ENCODE assay signal across 10 cellular contexts in genomic region chr17:51435641-51436091, GRCh38.
DNase-seq lines count a peak whose midpoint lies in the region; ATAC-seq and TF ChIP-seq lines count a peak whose summit lies in the region.
"Had no signal": no experiment of that assay in that cellular context is flagged by ENCODE, and none has a peak within 500 bp of the region (broad histone marks: within the 10 kb centered on the region; RNA-seq: fewer than 3 reads in every experiment).

No MANE protein-coding gene starts in this region.

- H3K4me3 ChIP-seq in HCT116 (replicated peaks in 1 of 2; ENCODE audit: low read depth in 1 of 2, low read length in 2 of 2) (no peak overlapping the region), iPS DF 6.9 (ENCODE audit: low read length) (no peak overlapping the region), thyroid gland (replicated peaks in 1 of 3) (no peak overlapping the region)
- H3K4me3 ChIP-seq: tibial nerve had no signal

- H3K9me3 ChIP-seq in HCT116 (ENCODE audit: control insufficient read depth in 1 of 2, insufficient read depth in 1 of 2, low read depth in 1 of 2, low read length in 2 of 2) (no peaks in the 10 kb centered on the region), iPS DF 6.9 (ENCODE audit: control insufficient read depth, insufficient read depth, low read length) (no peaks in the 10 kb centered on the region), thyroid gland (no peaks in the 10 kb centered on the region)
- H3K9me3 ChIP-seq: tibial nerve had no signal

- POLR2A ChIA-PET in HCT116 (lab: Charles Lee) = interaction anchor here (0.6 to 0.9 kb wide), 2 partner anchors 13 to 26 kb away, joined by 3 read pairs; no protein-coding TSS in a partner anchor

- no TSS peak for BruUV-seq in Calu3 (replicated peaks; lab: Mats Ljungman, UMichigan)
- BruUV-seq in HCT116 (replicated peaks; lab: Mats Ljungman, UMichigan) = no TSS peak

- no CpG with 5 or more reads among the region's 5 CpGs for WGBS in iPS DF 6.9 (ENCODE audit: insufficient coverage, insufficient read length)
- 10 to 20% methylated on average over 5 of the region's 5 CpGs for WGBS in thyroid gland, 2 donors

- peak overlapping the region; percentile 21 for H3K27ac Mint-ChIP-seq in Calu3 (ENCODE audit: unreplicated experiment)
- H3K27ac Mint-ChIP-seq in activated T-cell treated with anti-CD3 and anti-CD28 coated beads, Interleukin-2, amount 50 U/mL, for 72 hours = no peak overlapping the region
- H3K27ac Mint-ChIP-seq: IgD-negative memory B cell had no signal

- peak overlapping the region; percentile 95 for H2AFZ ChIP-seq in HCT116 (ENCODE audit: low read depth, low read length, poor library complexity, severe bottlenecking)

- H3K27ac ChIP-seq in HCT116 (ENCODE audit: low read depth, low read length) (no peak overlapping the region), iPS DF 6.9 (ENCODE audit: low read length) (no peak overlapping the region), thyroid gland (peak overlapping the region in 2 of 3 donors; percentile 8 to 31)
- H3K27ac ChIP-seq: tibial nerve had no signal

- no peak for TF ChIP-seq POLR2A in HCT116 (IDR thresholded peaks at IDR 0.05; ENCODE audit: borderline replicate concordance, extremely low read depth, insufficient read depth, insufficient read length)
- TF ChIP-seq POLR2A in thyroid gland (IDR thresholded peaks at IDR 0.05) = no peak

- no peaks in the 10 kb centered on the region for H3K36me3 ChIP-seq in HCT116 (ENCODE audit: control insufficient read depth in 1 of 2, insufficient read depth in 2 of 2, low read length in 2 of 2)
- H3K36me3 ChIP-seq in iPS DF 6.9 (ENCODE audit: control insufficient read depth, insufficient read depth, low read length) = no peaks in the 10 kb centered on the region
- H3K36me3 ChIP-seq in thyroid gland = no peaks in the 10 kb centered on the region
- H3K36me3 ChIP-seq: tibial nerve had no signal

- H3K79me2 ChIP-seq in HCT116 (ENCODE audit: insufficient read depth, low read length) = no peaks in the 10 kb centered on the region

- TF ChIP-seq CTCF in Calu3 (IDR thresholded peaks at IDR 0.05; ENCODE audit: unreplicated experiment) (peak; percentile 58), HCT116 (IDR thresholded peaks at IDR 0.05 in 2 of 3, conservative IDR thresholded peaks at IDR 0.05 in 1 of 3; ENCODE audit: borderline replicate concordance in 1 of 3, insufficient read depth in 1 of 3, low read depth in 2 of 3, low read length in 2 of 3) (peak; percentile 56 to 96 (median 96)), thyroid gland (IDR thresholded peaks at IDR 0.05) (peak; percentile 27 to 66 (median 61))

- intact Hi-C loops in Calu3 (cut with micrococcal nuclease; ENCODE audit: unreplicated experiment) = no loop called here
- intact Hi-C loops in HCT116 (cut with micrococcal nuclease) = no loop called here
- intact Hi-C loops in thyroid gland (cut with DNase I) = no loop called here

- H3K4me1 ChIP-seq in HCT116 (ENCODE audit: control insufficient read depth in 1 of 2, insufficient read depth in 2 of 2, low read length in 2 of 2) (peaks cover 9 to 30% of the 10 kb centered on the region in 2 experiments; a peak in 3 of 4 replicates), iPS DF 6.9 (ENCODE audit: control insufficient read depth, insufficient read depth, low read length) (no peaks in the 10 kb centered on the region), thyroid gland (peaks cover 9 to 27% of the 10 kb centered on the region in 2 donors)
- H3K4me1 ChIP-seq: tibial nerve had no signal

- peaks cover 3% of the 10 kb centered on the region for H3K9me3 Mint-ChIP-seq in Calu3 (ENCODE audit: low read depth, unreplicated experiment)
- H3K9me3 Mint-ChIP-seq in activated T-cell treated with anti-CD3 and anti-CD28 coated beads, Interleukin-2, amount 50 U/mL, for 72 hours = no peaks in the 10 kb centered on the region
- H3K9me3 Mint-ChIP-seq: IgD-negative memory B cell had no signal

- no peaks in the 10 kb centered on the region for H3K9me2 ChIP-seq in HCT116 (ENCODE audit: insufficient read depth)

- peak; percentile 97 for ATAC-seq in HCT116
- peak; percentile 63 to 84 for ATAC-seq in activated T-cell treated with anti-CD3 and anti-CD28 coated beads, Interleukin-2, amount 50 U/mL, for 72 hours (replicated peaks in 1 of 2)
- ATAC-seq in GM19452 (IDR thresholded peaks at IDR 0.05; ENCODE audit: unreplicated experiment) = no peak
- no peak for ATAC-seq in GM21526 (IDR thresholded peaks at IDR 0.05; ENCODE audit: low FRiP score, unreplicated experiment)

- peaks cover 25% of the 10 kb centered on the region for H3K4me1 Mint-ChIP-seq in Calu3 (ENCODE audit: low read depth, unreplicated experiment)
- peaks cover 34% of the 10 kb centered on the region for H3K4me1 Mint-ChIP-seq in activated T-cell treated with anti-CD3 and anti-CD28 coated beads, Interleukin-2, amount 50 U/mL, for 72 hours (ENCODE audit: low read depth)
- H3K4me1 Mint-ChIP-seq: IgD-negative memory B cell had no signal

- no peaks in the 10 kb centered on the region for H3K36me3 Mint-ChIP-seq in Calu3 (ENCODE audit: insufficient read depth, unreplicated experiment)
- H3K36me3 Mint-ChIP-seq in activated T-cell treated with anti-CD3 and anti-CD28 coated beads, Interleukin-2, amount 50 U/mL, for 72 hours (ENCODE audit: insufficient read depth in 2 of 2) = no peaks in the 10 kb centered on the region
- H3K36me3 Mint-ChIP-seq: IgD-negative memory B cell had no signal

- H4K20me1 ChIP-seq in HCT116 (ENCODE audit: insufficient read depth) = no peaks in the 10 kb centered on the region

- no peak overlapping the region for H3K4me3 Mint-ChIP-seq in Calu3 (ENCODE audit: low read depth, unreplicated experiment)
- peak overlapping the region in 1 of 2 donors; percentile 51 for H3K4me3 Mint-ChIP-seq in activated T-cell treated with anti-CD3 and anti-CD28 coated beads, Interleukin-2, amount 50 U/mL, for 72 hours
- H3K4me3 Mint-ChIP-seq: IgD-negative memory B cell had no signal

- peak; percentile 87 for DNase-seq in Calu3
- peak; percentile 85 for DNase-seq in HCT116 (ENCODE audit: low read depth, low spot score)
- DNase-seq in NCI-H526 (lab: John Stamatoyannopoulos, UW) = peak; percentile 22 to 60
- peak; percentile 46 to 57 for DNase-seq in activated T-cell treated with anti-CD3 and anti-CD28 coated beads, Interleukin-2, amount 50 U/mL, for 72 hours
- peak; percentile 33 for DNase-seq in iPS DF 6.9 (ENCODE audit: low read depth, low spot score)
- peak; percentile 90 to 92 for DNase-seq in thyroid gland

- RAD21 ChIA-PET in HCT116 (lab: Charles Lee; ENCODE audit: low non-redundant PET in 1 of 2, low total read pairs in 2 of 2, uncharacterized antibody in 2 of 2, unreplicated experiment in 2 of 2) = no interaction called here

- H3K27me3 ChIP-seq in HCT116 (ENCODE audit: insufficient read depth, low read length) (no peaks in the 10 kb centered on the region), iPS DF 6.9 (ENCODE audit: control insufficient read depth, insufficient read depth, low read length) (no peaks in the 10 kb centered on the region), thyroid gland (no peaks in the 10 kb centered on the region)
- H3K27me3 ChIP-seq: tibial nerve had no signal

- CTCF ChIA-PET in Calu3 (lab: Charles Lee) = interaction anchor here (0.6 to 2.5 kb wide), 7 partner anchors 17 to 645 kb away, joined by 3 to 12 read pairs (median 3); no protein-coding TSS in a partner anchor
- CTCF ChIA-PET in HCT116 (lab: Charles Lee) = interaction anchor here (0.6 to 3.8 kb wide), 30 partner anchors 8 to 320 kb away, joined by 3 to 32 read pairs (median 5); no protein-coding TSS in a partner anchor

- no peak overlapping the region for H3K9ac ChIP-seq in HCT116 (ENCODE audit: low read length)

- H3K4me2 ChIP-seq in HCT116 (ENCODE audit: low read length) = peak overlapping the region; percentile 42

- peak; percentile 51 for TF ChIP-seq RAD21 in HCT116 (IDR thresholded peaks at IDR 0.05; ENCODE audit: low read depth)

- peaks cover 33% of the 10 kb centered on the region for H3K27me3 Mint-ChIP-seq in Calu3 (ENCODE audit: unreplicated experiment)
- H3K27me3 Mint-ChIP-seq in activated T-cell treated with anti-CD3 and anti-CD28 coated beads, Interleukin-2, amount 50 U/mL, for 72 hours (ENCODE audit: low read depth) = no peaks in the 10 kb centered on the region

TF ChIP-seq in HCT116, 20 proteins besides CTCF, POLR2A, EP300 and RAD21:
- no peak for TF ChIP-seq EZH2 (IDR thresholded peaks at IDR 0.05)
- TF ChIP-seq SP1 (IDR thresholded peaks at IDR 0.05; ENCODE audit: low read depth) = no peak
- no peak for TF ChIP-seq YY1 (IDR thresholded peaks at IDR 0.05; ENCODE audit: extremely low read depth, insufficient replicate concordance, low read depth, low read length)
- TF ChIP-seq SRF (IDR thresholded peaks at IDR 0.05; ENCODE audit: low read depth) = no peak
- no peak for TF ChIP-seq POLR2AphosphoS5 (IDR thresholded peaks at IDR 0.05; ENCODE audit: low read depth, low read length)
- TF ChIP-seq ZFX (IDR thresholded peaks at IDR 0.05) = no peak
- peak; percentile 76; the same call in 1 of the 2 replicates for TF ChIP-seq CBX3 (IDR thresholded peaks at IDR 0.05; ENCODE audit: low read depth)
- no peak for TF ChIP-seq JUND (IDR thresholded peaks at IDR 0.05)
- TF ChIP-seq EZH2phosphoT487 (IDR thresholded peaks at IDR 0.05; ENCODE audit: borderline replicate concordance) = no peak
- no peak for TF ChIP-seq FOSL1 (IDR thresholded peaks at IDR 0.05; ENCODE audit: low read depth)
- no peak for TF ChIP-seq CEBPB (IDR thresholded peaks at IDR 0.05; ENCODE audit: low read depth)
- TF ChIP-seq MAX (IDR thresholded peaks at IDR 0.05) = 0 out of 2 replicates have a peak, but pooled peaks have one; percentile 19
- no peak for TF ChIP-seq ZBTB33 (IDR thresholded peaks at IDR 0.05; ENCODE audit: extremely low read depth, insufficient replicate concordance, low read length)
TF ChIP-seq in HCT116: peak in this region for 2.

Comparison
In these comparisons a context has a peak if more than half of its experiments do, and no peak if none do; other contexts are left out.
1. DNase-seq: peak in every context shown above with its lines; median percentile 91 in thyroid gland; 87 in Calu3; 85 in HCT116; 52 in activated T-cell treated with anti-CD3 and anti-CD28 coated beads, Interleukin-2, amount 50 U/mL, for 72 hours; 41 in NCI-H526; 33 in iPS DF 6.9.
2. ATAC-seq: peak in HCT116 (single experiment) and activated T-cell treated with anti-CD3 and anti-CD28 coated beads, Interleukin-2, amount 50 U/mL, for 72 hours (2 of 2); none in GM19452 (single experiment) and GM21526 (single experiment).
3. H3K27ac ChIP-seq: peak in thyroid gland (2 of 3); none in HCT116 (single experiment) and iPS DF 6.9 (single experiment).
4. Peak in every context shown above with its lines, with median percentiles within 50 percentile points of each other: CTCF ChIP-seq.